Comparison of ENCODE assay signal across 8 cellular contexts in genomic region chr3:44976002-44976815, GRCh38. TPM values are rescaled to one million over a fixed set of nuclear protein-coding genes. Genes with fewer than 3 reads are reported as not detected.
DNase-seq lines count a peak whose midpoint lies in the region; ATAC-seq, FAIRE-seq and TF ChIP-seq lines count a peak whose summit lies in the region.

Gene EXOSC7, plus strand, starts transcription at chr3:44976244. Its CDS starts 34 bp downstream, at chr3:44976278.
Gene ZDHHC3, minus strand, starts transcription at chr3:44976174. Its CDS starts 16,738 bp downstream, at chr3:44959436.

- H3K27ac ChIP-seq in A549: peak within 1 kb of the TSS; percentile 86 to 97

- DNase-seq in A549 (ENCODE audit: low read depth in 1 of 2, low spot score in 1 of 2): peak; percentile 70 to 85
- peak; percentile 58 for DNase-seq in NCI-H226
- DNase-seq in activated CD4-positive, CD25-positive, alpha-beta regulatory T cell treated with anti-CD3 and anti-CD28 coated beads, Interleukin-2, amount 50 U/mL, for 16 hours (ENCODE audit: low read depth, low spot score): peak; percentile 78
- DNase-seq in central memory CD4-positive, alpha-beta T cell: peak; percentile 83
- peak; percentile 92 for DNase-seq in islet precursor cell
- DNase-seq in stimulated activated CD4-positive, alpha-beta T cell treated with anti-CD3 and anti-CD28 coated beads, Interleukin-12 subunit alpha, Interleukin-12 subunit beta, amount 100 ng/mL, for 4 hours: peak; percentile 82

- peak within 1 kb of the TSS; percentile 87 for H3K4me3 ChIP-seq in A549

- no peak for FAIRE-seq in A549 (lab: Jason Lieb, UNC)

- under 1% methylated on average over 14 of the region's 82 CpGs for WGBS in A549 (ENCODE audit: missing lambda C conversion rate)

- no peak for TF ChIP-seq CTCF in A549 (IDR thresholded peaks at IDR 0.05)

- TF ChIP-seq EP300 in A549 (IDR thresholded peaks at IDR 0.05): no peak

- H3K4me2 ChIP-seq in A549: peak within 1 kb of the TSS; percentile 83

- ATAC-seq in A549 (peak; percentile 92 to 94), HG03060 (IDR thresholded peaks at IDR 0.05; ENCODE audit: low read depth, unreplicated experiment) (peak; percentile 51)

- TF ChIP-seq POLR2A in A549 (IDR thresholded peaks at IDR 0.05; ENCODE audit: low read length): peak; percentile 95
- peak; percentile 86 for TF ChIP-seq POLR2A in GM18526 (IDR thresholded peaks at IDR 0.05; ENCODE audit: extremely low read depth, insufficient read length)

- H3K9me3 ChIP-seq in A549: no peaks in the 10 kb centered on the region

- POLR2A ChIA-PET in A549 (lab: Yijun Ruan, JAX): interaction anchor here (1.1 to 2.7 kb wide), 8 partner anchors 10 to 638 kb away, joined by 3 to 7 read pairs (median 3); partner anchors contain the start of genes KIAA1143, KIF15 and TCAIM

- CTCF ChIA-PET in A549 (lab: Yijun Ruan, JAX): no interaction called here

- TF ChIP-seq RAD21 in A549 (conservative IDR thresholded peaks at IDR 0.05 in 1 of 2, IDR thresholded peaks at IDR 0.05 in 1 of 2): no peak

- H3K4me1 ChIP-seq in A549: peaks cover 13% of the 10 kb centered on the region; the same call in 2 of the 3 replicates

TF ChIP-seq in A549, 52 proteins besides CTCF, POLR2A, EP300 and RAD21:
- TF ChIP-seq CHD4 (IDR thresholded peaks at IDR 0.05; ENCODE audit: borderline replicate concordance) (no peak), ESRRA (IDR thresholded peaks at IDR 0.05; ENCODE audit: borderline replicate concordance, low read length) (no peak), POLR2AphosphoS2 (conservative IDR thresholded peaks at IDR 0.05; ENCODE audit: low read length) (no peak), NFE2L2 (conservative IDR thresholded peaks at IDR 0.05; ENCODE audit: low read length) (no peak), JUN (IDR thresholded peaks at IDR 0.05) (peak in 1 of 2 experiments; percentile 65; a peak in 2 of 5 replicates), KDM1A (IDR thresholded peaks at IDR 0.05; ENCODE audit: low read depth) (peak; percentile 59; the same call in 1 of the 2 replicates), ZC3H11A (IDR thresholded peaks at IDR 0.05) (no peak), KDM5A (IDR thresholded peaks at IDR 0.05) (peak; percentile 75), NR3C1 (IDR thresholded peaks at IDR 0.05) (no peak), SREBF2 (IDR thresholded peaks at IDR 0.05) (no peak), MYC (IDR thresholded peaks at IDR 0.05; ENCODE audit: borderline replicate concordance, low read length) (peak; percentile 42; the same call in 1 of the 2 replicates), PHF8 (IDR thresholded peaks at IDR 0.05; ENCODE audit: borderline replicate concordance, low read depth) (peak; percentile 92), TFCP2L1 (CRISPR knock-in tag; IDR thresholded peaks at IDR 0.05) (no peak), JUNB (IDR thresholded peaks at IDR 0.05) (no peak), MAFK (IDR thresholded peaks at IDR 0.05; ENCODE audit: partially characterized antibody) (no peak), BHLHE40 (IDR thresholded peaks at IDR 0.05; ENCODE audit: low read depth, low read length) (no peak), TP53 (CRISPR knock-in tag; IDR thresholded peaks at IDR 0.05) (no peak), CBX2 (IDR thresholded peaks at IDR 0.05; ENCODE audit: borderline replicate concordance, low read depth) (no peak), CBX8 (IDR thresholded peaks at IDR 0.05) (no peak), CHD2 (IDR thresholded peaks at IDR 0.05; ENCODE audit: low read length, partially characterized antibody) (no peak), ZFP36 (IDR thresholded peaks at IDR 0.05; ENCODE audit: borderline replicate concordance, partially characterized antibody) (no peak)
- TF ChIP-seq, protein P1, sequence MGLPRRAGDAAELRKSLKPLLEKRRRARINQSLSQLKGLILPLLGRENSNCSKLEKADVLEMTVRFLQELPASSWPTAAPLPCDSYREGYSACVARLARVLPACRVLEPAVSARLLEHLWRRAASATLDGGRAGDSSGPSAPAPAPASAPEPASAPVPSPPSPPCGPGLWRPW (IDR thresholded peaks at IDR 0.05): no peak
- TF ChIP-seq, protein P2, sequence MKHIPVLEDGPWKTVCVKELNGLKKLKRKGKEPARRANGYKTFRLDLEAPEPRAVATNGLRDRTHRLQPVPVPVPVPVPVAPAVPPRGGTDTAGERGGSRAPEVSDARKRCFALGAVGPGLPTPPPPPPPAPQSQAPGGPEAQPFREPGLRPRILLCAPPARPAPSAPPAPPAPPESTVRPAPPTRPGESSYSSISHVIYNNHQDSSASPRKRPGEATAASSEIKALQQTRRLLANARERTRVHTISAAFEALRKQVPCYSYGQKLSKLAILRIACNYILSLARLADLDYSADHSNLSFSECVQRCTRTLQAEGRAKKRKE (CRISPR knock-in tag; IDR thresholded peaks at IDR 0.05; ENCODE audit: low read depth): no peak
- TF ChIP-seq, protein P3, sequence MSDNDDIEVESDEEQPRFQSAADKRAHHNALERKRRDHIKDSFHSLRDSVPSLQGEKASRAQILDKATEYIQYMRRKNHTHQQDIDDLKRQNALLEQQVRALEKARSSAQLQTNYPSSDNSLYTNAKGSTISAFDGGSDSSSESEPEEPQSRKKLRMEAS (IDR thresholded peaks at IDR 0.05): peak; percentile 76
- TF ChIP-seq, protein P4, sequence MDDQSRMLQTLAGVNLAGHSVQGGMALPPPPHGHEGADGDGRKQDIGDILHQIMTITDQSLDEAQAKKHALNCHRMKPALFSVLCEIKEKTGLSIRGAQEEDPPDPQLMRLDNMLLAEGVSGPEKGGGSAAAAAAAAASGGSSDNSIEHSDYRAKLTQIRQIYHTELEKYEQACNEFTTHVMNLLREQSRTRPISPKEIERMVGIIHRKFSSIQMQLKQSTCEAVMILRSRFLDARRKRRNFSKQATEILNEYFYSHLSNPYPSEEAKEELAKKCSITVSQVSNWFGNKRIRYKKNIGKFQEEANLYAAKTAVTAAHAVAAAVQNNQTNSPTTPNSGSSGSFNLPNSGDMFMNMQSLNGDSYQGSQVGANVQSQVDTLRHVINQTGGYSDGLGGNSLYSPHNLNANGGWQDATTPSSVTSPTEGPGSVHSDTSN (IDR thresholded peaks at IDR 0.05): no peak

RNA-seq across cellular contexts. Expression of gene EXOSC7, which starts in this region (rescaled TPM):
- polyA plus RNA-seq in A549 (2011; rRNA removed) (53.9 and 68.4 TPM in 2 replicates), A549 (2017; fragmentation: RNase III; extraction: RNeasy Plus Mini Kit Qiagen cat#74134 plus additional on column Dnase treatment) (58.7 to 61.8 TPM (median 59.1 TPM) in 3 replicates)
- polyA plus RNA-seq in A549 (2012; cell fraction: cytosol; rRNA removed): 46.9 and 67.1 TPM in 2 replicates
- 30.9 and 42.8 TPM in 2 replicates for polyA plus RNA-seq in A549 (2012; cell fraction: nucleus; rRNA removed)
- polyA minus RNA-seq in A549 (2011; rRNA and poly(A)+ RNA removed): 32.1 and 35.6 TPM in 2 replicates

RNA-seq across cellular contexts. Expression of gene ZDHHC3, which starts in this region (rescaled TPM):
- polyA plus RNA-seq in A549 (2011; rRNA removed): 57.7 and 84.7 TPM in 2 replicates
- 60.7 and 64.5 TPM in 2 replicates for polyA plus RNA-seq in A549 (2012; cell fraction: cytosol; rRNA removed)
- polyA plus RNA-seq in A549 (2012; cell fraction: nucleus; rRNA removed): 27.3 and 41.0 TPM in 2 replicates
- 28.7 to 30.9 TPM (median 30.0 TPM) in 3 replicates for polyA plus RNA-seq in A549 (2017; fragmentation: RNase III; extraction: RNeasy Plus Mini Kit Qiagen cat#74134 plus additional on column Dnase treatment)
- 163 and 190 TPM in 2 replicates for polyA minus RNA-seq in A549 (2011; rRNA and poly(A)+ RNA removed)

Comparison
In these comparisons a context has a peak if more than half of its experiments do, and no peak if none do; other contexts are left out.
1. Peak in every context shown above with its lines: DNase-seq, ATAC-seq, H3K4me3 ChIP-seq and H3K27ac ChIP-seq.